In genomic region chr1:56798053-56798471, GRCh38 we compare ENCODE assay signal across 14 cellular contexts. TPM values are rescaled to one million over a fixed set of nuclear protein-coding genes. Genes with fewer than 3 reads are reported as not detected.
A peak's percentile ranks its signal among the peaks of the same experiment; 100 is the strongest.
DNase-seq lines count a peak whose midpoint lies in the region; ATAC-seq and TF ChIP-seq lines count a peak whose summit lies in the region.
"Had no signal": no experiment of that assay in that cellular context is flagged by ENCODE, and none has a peak within 500 bp of the region (broad histone marks: within the 10 kb centered on the region; RNA-seq: fewer than 3 reads in every experiment).

No MANE protein-coding gene starts in this region.

- H2BK5ac ChIP-seq in mesenchymal stem cell (ENCODE audit: low read depth, low read length, poor library complexity, severe bottlenecking), result no peak overlapping the region

- WGBS in mesenchymal stem cell, result 31% methylated on average over 3 of the region's 3 CpGs
- 38 to 65% (median 54%) methylated on average over 3 of the region's 3 CpGs for WGBS in stomach, 5 donors

- ATAC-seq in HG03442 (IDR thresholded peaks at IDR 0.05; ENCODE audit: unreplicated experiment), result no peak

- no peaks in the 10 kb centered on the region for H3K4me1 ChIP-seq in fibroblast of lung (ENCODE audit: control insufficient read depth, extremely low read depth, insufficient read depth, low read length)
- no peaks in the 10 kb centered on the region for H3K4me1 ChIP-seq in mesenchymal stem cell (ENCODE audit: control insufficient read depth, insufficient read depth, low read depth, low read length)
- H3K4me1 ChIP-seq in stomach, result peaks cover 0 to 8% (median 0%) of the 10 kb centered on the region in 4 donors

- no peak overlapping the region for H2BK120ac ChIP-seq in mesenchymal stem cell (ENCODE audit: low read depth, low read length)

- H3K79me1 ChIP-seq in mesenchymal stem cell (replicated peaks; ENCODE audit: low read length, poor library complexity, severe bottlenecking), result no peaks in the 10 kb centered on the region

- no peak for TF ChIP-seq POLR2A in stomach (IDR thresholded peaks at IDR 0.05)

- peak; percentile 53 for DNase-seq in AG10803 (ENCODE audit: low read depth)
- DNase-seq in OCI-M1 (lab: John Stamatoyannopoulos, UW), result peak; percentile 53
- DNase-seq in fibroblast of lung (ENCODE audit: low read depth in 2 of 2), result peak; percentile 26 to 71
- DNase-seq in mesenchymal stem cell, result peak; percentile 74
- DNase-seq in stomach, result no peak
- DNase-seq in HT-29 (ENCODE audit: low spot score), result no peak
- DNase-seq in activated CD4-positive, alpha-beta T cell treated with anti-CD3 and anti-CD28 coated beads, Interleukin-2, amount 50 U/mL, for 4 hours, result no peak
- DNase-seq: endodermal cell, NCI-H146, nucleus accumbens had no signal

- no peak for TF ChIP-seq CTCF in AG10803 (conservative IDR thresholded peaks at IDR 0.05; ENCODE audit: low read length)
- no peak for TF ChIP-seq CTCF in fibroblast of lung (conservative IDR thresholded peaks at IDR 0.05 in 1 of 2, IDR thresholded peaks at IDR 0.05 in 1 of 2; ENCODE audit: low read depth in 1 of 2, low read length in 2 of 2)
- no peak for TF ChIP-seq CTCF in stomach (IDR thresholded peaks at IDR 0.05)

- H3K27me3 ChIP-seq in fibroblast of lung (ENCODE audit: control insufficient read depth, insufficient read depth, low read length), result no peaks in the 10 kb centered on the region
- H3K27me3 ChIP-seq in mesenchymal stem cell (ENCODE audit: control insufficient read depth in 1 of 2, insufficient read depth in 1 of 2, low read length in 2 of 2), result peaks cover 4 to 24% of the 10 kb centered on the region in 2 experiments
- no peaks in the 10 kb centered on the region for H3K27me3 ChIP-seq in stomach

- no peak overlapping the region for H3K18ac ChIP-seq in mesenchymal stem cell (ENCODE audit: low read depth in 1 of 2, low read length in 2 of 2)

- H3K27ac ChIP-seq in fibroblast of lung (ENCODE audit: insufficient read depth, low read length), result no peak overlapping the region
- H3K27ac ChIP-seq in mesenchymal stem cell (ENCODE audit: low read length, poor library complexity, severe bottlenecking), result no peak overlapping the region
- H3K27ac ChIP-seq in stomach, result no peak overlapping the region

- H2BK12ac ChIP-seq in mesenchymal stem cell (ENCODE audit: low read length in 2 of 2), result no peak overlapping the region

- H3K4me3 ChIP-seq in AG10803 (ENCODE audit: low read length) (no peak overlapping the region), fibroblast of lung (replicated peaks in 1 of 4; ENCODE audit: control extremely low read depth in 1 of 4, insufficient read depth in 1 of 4, low read depth in 3 of 4, low read length in 4 of 4) (no peak overlapping the region), mesenchymal stem cell (ENCODE audit: insufficient read depth in 1 of 2, low read depth in 1 of 2, low read length in 2 of 2) (no peak overlapping the region), stomach (no peak overlapping the region)

- no peak for TF ChIP-seq EP300 in stomach (IDR thresholded peaks at IDR 0.05)

- H3K9me3 ChIP-seq in fibroblast of lung (ENCODE audit: control insufficient read depth, insufficient read depth, low read depth, low read length) (no peaks in the 10 kb centered on the region), mesenchymal stem cell (ENCODE audit: control insufficient read depth, low read length) (no peaks in the 10 kb centered on the region), stomach (no peaks in the 10 kb centered on the region)

- no peak overlapping the region for H2AFZ ChIP-seq in fibroblast of lung (ENCODE audit: low read length)
- no peak overlapping the region for H2AFZ ChIP-seq in mesenchymal stem cell (ENCODE audit: low read depth, low read length)

- intact Hi-C loops in stomach (cut with DNase I; ENCODE audit: low total_unique reads), result no loop called here

- H2AK5ac ChIP-seq in mesenchymal stem cell (ENCODE audit: low read length, severe bottlenecking), result no peak overlapping the region

- H4K8ac ChIP-seq in mesenchymal stem cell (ENCODE audit: low read length), result no peak overlapping the region

- H3K4me2 ChIP-seq in fibroblast of lung (ENCODE audit: extremely low read depth, insufficient read depth, low read length), result no peak overlapping the region
- H3K4me2 ChIP-seq in mesenchymal stem cell (ENCODE audit: low read length, poor library complexity, severe bottlenecking), result no peak overlapping the region

- H3K36me3 ChIP-seq in fibroblast of lung (ENCODE audit: control insufficient read depth, insufficient read depth, low read length) (no peaks in the 10 kb centered on the region), mesenchymal stem cell (ENCODE audit: control insufficient read depth in 1 of 2, insufficient read depth in 2 of 2, low read depth in 1 of 2, low read length in 2 of 2) (no peaks in the 10 kb centered on the region), stomach (no peaks in the 10 kb centered on the region)

- no peak overlapping the region for H4K91ac ChIP-seq in mesenchymal stem cell (ENCODE audit: low read length)

- H3K23ac ChIP-seq in mesenchymal stem cell (ENCODE audit: low read length in 2 of 2), result no peak overlapping the region

- H4K20me1 ChIP-seq in fibroblast of lung (ENCODE audit: control insufficient read depth, extremely low read depth, insufficient read depth, low read length), result no peaks in the 10 kb centered on the region

- no peak overlapping the region for H3K14ac ChIP-seq in mesenchymal stem cell (ENCODE audit: low read length in 2 of 2)

- no peaks in the 10 kb centered on the region for H3K79me2 ChIP-seq in fibroblast of lung (ENCODE audit: control insufficient read depth, insufficient read depth, low read length)

- no peak overlapping the region for H3K4ac ChIP-seq in mesenchymal stem cell (ENCODE audit: low read depth in 1 of 2, low read length in 2 of 2)

- no peak overlapping the region for H2BK15ac ChIP-seq in mesenchymal stem cell (ENCODE audit: low read depth, poor library complexity, severe bottlenecking)

- no peak overlapping the region for H3K9ac ChIP-seq in fibroblast of lung (ENCODE audit: insufficient read depth, low read length)
- H3K9ac ChIP-seq in mesenchymal stem cell (ENCODE audit: low read length), result no peak overlapping the region

RNA-seq across cellular contexts. Expression of gene FYB2, which starts 21.1 kb away (rescaled TPM):
- total RNA-seq in fibroblast of lung, result not detected in 2 replicates
- polyA plus RNA-seq in fibroblast of lung, result not detected in 2 replicates
- polyA plus RNA-seq in fibroblast of lung (2012), result not detected in 2 replicates
- not detected in 2 replicates for polyA minus RNA-seq in fibroblast of lung (ENCODE audit: low replicate concordance)
- polyA plus RNA-seq in mesenchymal stem cell (2013, experiment 1 of 2), result 0.03 TPM
- polyA plus RNA-seq in mesenchymal stem cell (2013, experiment 2 of 2), result 0.04 TPM
- total RNA-seq in stomach, result 1 to 10 TPM in 1 of 5 donors, under 1 TPM in 1, not detected in 3; 0.45 to 2.2 TPM
- 1 to 10 TPM in 1 of 3 donors, under 1 TPM in 2; 0.31 to 1.1 (median 0.75) TPM for polyA plus RNA-seq in stomach
- not detected in 2 replicates for total RNA-seq in HT-29 (2014; rRNA removed; shearing (Covaris generic))
- total RNA-seq: activated CD8-positive, alpha-beta memory T cell treated with anti-CD3 and anti-CD28 coated beads for 36 hours had no signal
- polyA plus RNA-seq: AG04450 had no signal

RNA-seq across cellular contexts. Expression of gene C8A, which starts 56.5 kb away (rescaled TPM):
- total RNA-seq in fibroblast of lung, result not detected in 2 replicates
- not detected in 2 replicates for polyA plus RNA-seq in fibroblast of lung
- polyA plus RNA-seq in fibroblast of lung (2012), result not detected in 2 replicates
- not detected in 2 replicates for polyA minus RNA-seq in fibroblast of lung (ENCODE audit: low replicate concordance)
- polyA plus RNA-seq in mesenchymal stem cell (2013, experiment 1 of 2), result not detected
- polyA plus RNA-seq in mesenchymal stem cell (2013, experiment 2 of 2), result not detected
- total RNA-seq in stomach, result not detected
- under 1 TPM in 2 of 3 donors, not detected in 1; 0.25 to 0.38 TPM for polyA plus RNA-seq in stomach
- total RNA-seq in HT-29 (2014; rRNA removed; shearing (Covaris generic)), result not detected in 2 replicates
- total RNA-seq: activated CD8-positive, alpha-beta memory T cell treated with anti-CD3 and anti-CD28 coated beads for 36 hours; endodermal cell; temporal lobe had no signal
- polyA plus RNA-seq: AG04450 had no signal

Comparison
In these comparisons a context has a peak if more than half of its experiments do, and no peak if none do; other contexts are left out.
1. DNase-seq: peak in AG10803 (single experiment), OCI-M1 (single experiment), fibroblast of lung (2 of 2) and mesenchymal stem cell (single experiment); none in stomach (single experiment), HT-29 (single experiment) and activated CD4-positive, alpha-beta T cell treated with anti-CD3 and anti-CD28 coated beads, Interleukin-2, amount 50 U/mL, for 4 hours (0 of 2).